20 cellular contexts compared by ENCODE assay signal in genomic region chr2:402721-403120, GRCh38.
"Had no signal": no experiment of that assay in that cellular context is flagged by ENCODE, and none has a peak within 500 bp of the region (broad histone marks: within the 10 kb centered on the region; RNA-seq: fewer than 3 reads in every experiment).

No MANE protein-coding gene starts in this region.

- DNase-seq: effector CD8-positive, alpha-beta T cell; erythroblast; foreskin keratinocyte; heart left ventricle; hypothalamus; immature natural killer cell; left cardiac atrium; left lung; left ventricle myocardium superior; lower lobe of right lung; mesenchymal stem cell; mucosa of descending colon; naive B cell had no signal

- H3K4me3 ChIP-seq: coronary artery, gastroesophageal sphincter, heart left ventricle, hepatocyte, left lung, lower lobe of right lung, mucosa of descending colon had no signal

- H3K4me1 ChIP-seq: foreskin keratinocyte, gastroesophageal sphincter, heart left ventricle, left lung, lower lobe of right lung had no signal

- H3K27me3 Mint-ChIP-seq: dendritic cell treated with granulocyte-macrophage colony-stimulating factor and Interleukin-4, amounts not matched to agents 40 ng/mL and 50 ng/mL, for 4 days; naive B cell had no signal

- H3K27ac Mint-ChIP-seq: dendritic cell treated with granulocyte-macrophage colony-stimulating factor and Interleukin-4, amounts not matched to agents 40 ng/mL and 50 ng/mL, for 4 days; mesothelial cell of epicardium had no signal

- H3K4me3 Mint-ChIP-seq: dendritic cell treated with granulocyte-macrophage colony-stimulating factor and Interleukin-4, amounts not matched to agents 40 ng/mL and 50 ng/mL, for 4 days; immature natural killer cell; mesothelial cell of epicardium had no signal

- H3K27me3 ChIP-seq: foreskin keratinocyte, hepatocyte, left lung had no signal

- H3K36me3 Mint-ChIP-seq: mesothelial cell of epicardium had no signal

- ATAC-seq: esophagus mucosa, foreskin keratinocyte, gastroesophageal sphincter, heart left ventricle, left cardiac atrium, left lung, left ventricle myocardium superior, lower lobe of right lung, mucosa of descending colon had no signal

- H3K9me3 ChIP-seq: mucosa of descending colon had no signal

- H3K27ac ChIP-seq: coronary artery, epithelial cell of prostate, foreskin keratinocyte, gastroesophageal sphincter, heart left ventricle, hepatocyte, left lung, lower lobe of right lung had no signal

- H3K36me3 ChIP-seq: gastroesophageal sphincter, heart left ventricle, left lung, lower lobe of right lung had no signal
